Comparison of ENCODE assay signal across 12 cellular contexts in the genomic region with DNA sequence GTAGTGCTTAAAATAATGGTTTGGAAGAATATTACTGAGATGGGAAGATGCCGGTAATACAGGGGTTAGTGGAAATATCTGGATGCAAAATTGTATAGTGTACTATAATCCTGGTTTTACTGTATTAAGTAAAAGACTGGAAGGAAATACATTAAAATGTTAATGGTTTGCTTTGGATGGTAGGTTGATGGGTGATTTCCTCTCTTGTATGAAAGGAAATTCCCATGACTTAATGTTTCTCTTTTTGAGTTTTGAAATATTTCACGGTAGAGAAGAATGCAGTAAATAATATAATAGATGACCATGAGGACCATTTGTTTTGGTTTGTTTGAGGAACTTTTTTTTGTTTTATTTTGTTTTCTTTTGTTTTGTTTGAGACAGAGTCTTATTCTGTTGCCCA.
"Had no signal": no experiment of that assay in that cellular context is flagged by ENCODE, and none has a peak within 500 bp of the region (broad histone marks: within the 10 kb centered on the region; RNA-seq: fewer than 3 reads in every experiment).

No MANE protein-coding gene starts in this region.

- H3K4me3 ChIP-seq: lower lobe of right lung had no signal

- H3K9me3 ChIP-seq: lower lobe of right lung had no signal

- H3K27ac ChIP-seq: lower lobe of right lung had no signal

- DNase-seq: activated CD4-positive, alpha-beta T cell treated with anti-CD3 and anti-CD28 coated beads for 48 hours; activated CD8-positive, alpha-beta memory T cell treated with anti-CD3 and anti-CD28 coated beads, Interleukin-2, amount 50 U/mL, for 48 hours; activated CD8-positive, alpha-beta T cell treated with anti-CD3 and anti-CD28 coated beads, Interleukin-2, amount 10 ng/mL, durations not matched to agents 7 days and 5 days; activated naive CD4-positive, alpha-beta T cell treated with anti-CD3 and anti-CD28 coated beads for 36 hours; central memory CD4-positive, alpha-beta T cell; islet precursor cell; lower lobe of right lung; naive thymus-derived CD8-positive, alpha-beta T cell; Right ventricle myocardium superior; stimulated activated CD4-positive, alpha-beta T cell treated with anti-CD3 and anti-CD28 coated beads, Interleukin-4, amount 100 ng/mL, for 1 hour had no signal

- ATAC-seq: activated CD8-positive, alpha-beta T cell treated with anti-CD3 and anti-CD28 coated beads, Interleukin-2, amount 10 ng/mL, durations not matched to agents 7 days and 5 days; esophagus mucosa; naive thymus-derived CD8-positive, alpha-beta T cell; WTC11 had no signal

- H3K36me3 ChIP-seq: lower lobe of right lung had no signal
